In genomic region chr7:155411718-155412415, GRCh38 we compare ENCODE assay signal across 3 cellular contexts.
TF ChIP-seq lines count a peak whose summit lies in the region.

No MANE protein-coding gene starts in this region.

TF ChIP-seq in SK-N-SH, 30 proteins besides CTCF, POLR2A, EP300 and RAD21:
- no peak for TF ChIP-seq IRF3 (IDR thresholded peaks at IDR 0.05; ENCODE audit: low read depth, low read length)
- peak; percentile 33; the same call in 1 of the 2 replicates for TF ChIP-seq USF1 (IDR thresholded peaks at IDR 0.05; ENCODE audit: borderline replicate concordance, low read depth)

TF ChIP-seq in SK-N-SH treated with all-trans-retinoic acid at 6 μM for 48 hours, 23 proteins besides CTCF, POLR2A, EP300 and RAD21:
- TF ChIP-seq PATZ1 (CRISPR knock-in tag; IDR thresholded peaks at IDR 0.05; ENCODE audit: borderline replicate concordance) (no peak), ZFP3 (CRISPR knock-in tag; IDR thresholded peaks at IDR 0.05) (no peak), ESRRG (CRISPR knock-in tag; IDR thresholded peaks at IDR 0.05) (no peak), SNAI2 (CRISPR knock-in tag; IDR thresholded peaks at IDR 0.05) (no peak), CREB5 (CRISPR knock-in tag; IDR thresholded peaks at IDR 0.05; ENCODE audit: low read depth) (no peak), ISL1 (CRISPR knock-in tag; IDR thresholded peaks at IDR 0.05) (no peak), ZNF70 (CRISPR knock-in tag; IDR thresholded peaks at IDR 0.05) (no peak)

TF ChIP-seq in K562, 482 proteins besides CTCF, POLR2A, EP300 and RAD21 (continued from another document):
- TF ChIP-seq STAT5B (CRISPR knock-in tag; IDR thresholded peaks at IDR 0.05) (no peak), FUS (optimal IDR thresholded peaks at IDR 0.05; ENCODE audit: low read depth, low read length) (no peak), ILF3 (IDR thresholded peaks at IDR 0.05; ENCODE audit: borderline replicate concordance) (no peak), USF1 (CRISPR knock-in tag; IDR thresholded peaks at IDR 0.05) (peak; percentile 85), RAD51 (IDR thresholded peaks at IDR 0.05; ENCODE audit: borderline replicate concordance, low read depth) (peak; percentile 78), ZFX (CRISPR knock-in tag; IDR thresholded peaks at IDR 0.05) (no peak), CBFA2T2 (conservative IDR thresholded peaks at IDR 0.05) (peak; percentile 35; the same call in 1 of the 2 replicates), USF2 (CRISPR knock-in tag; IDR thresholded peaks at IDR 0.05) (peak; percentile 80), ZBTB2 (IDR thresholded peaks at IDR 0.05) (no peak), SRSF3 (IDR thresholded peaks at IDR 0.05; ENCODE audit: insufficient read depth, low read length) (no peak), ATF3 (IDR thresholded peaks at IDR 0.05) (peak; percentile 30; the same call in 1 of the 2 replicates), ATF3 (CRISPR knock-in tag; conservative IDR thresholded peaks at IDR 0.05) (no peak), GTF2F1 (IDR thresholded peaks at IDR 0.05; ENCODE audit: low read depth, low read length) (peak; percentile 36; the same call in 1 of the 2 replicates), KDM1A (IDR thresholded peaks at IDR 0.05) (peak; percentile 53 to 75; a peak in 2 of 4 replicates), NFRKB (IDR thresholded peaks at IDR 0.05; ENCODE audit: low read depth) (no peak), BCOR (IDR thresholded peaks at IDR 0.05) (peak; percentile 41; the same call in 1 of the 2 replicates), ZNF740 (CRISPR knock-in tag; IDR thresholded peaks at IDR 0.05) (no peak), ZNF740 (tag; IDR thresholded peaks at IDR 0.05) (no peak), ZNF668 (CRISPR knock-in tag; IDR thresholded peaks at IDR 0.05) (no peak), BHLHE40 (IDR thresholded peaks at IDR 0.05; ENCODE audit: low read length) (0 out of 2 replicates have a peak, but pooled peaks have one; percentile 11), RBBP5 (IDR thresholded peaks at IDR 0.05; ENCODE audit: borderline replicate concordance, insufficient read depth, low read length, poor library complexity, severe bottlenecking) (no peak), ATF1 (CRISPR knock-in tag; IDR thresholded peaks at IDR 0.05) (no peak), ATF1 (tag; IDR thresholded peaks at IDR 0.05) (peak; percentile 43), MBD1 (CRISPR knock-in tag; IDR thresholded peaks at IDR 0.05) (no peak)
